In genomic region chr20:25622450-25623224, GRCh38 we compare ENCODE assay signal across 8 cellular contexts. TPM values are rescaled to one million over a fixed set of nuclear protein-coding genes. Genes with fewer than 3 reads are reported as not detected.
DNase-seq lines count a peak whose midpoint lies in the region; TF ChIP-seq lines count a peak whose summit lies in the region.

No MANE protein-coding gene starts in this region.

- H3K27me3 Mint-ChIP-seq in brain (peaks cover 3% of the 10 kb centered on the region), mesothelial cell of epicardium (ENCODE audit: low read depth) (no peaks in the 10 kb centered on the region)

- TSS peak; percentile 32 for BruUV-seq in A673 (replicated peaks; lab: Mats Ljungman, UMichigan)

- H3K4me3 ChIP-seq in A673 (ENCODE audit: low read depth, low read length, poor library complexity, severe bottlenecking) (peak overlapping the region; percentile 98), HFF-Myc (replicated peaks; ENCODE audit: low read depth, low read length) (peak overlapping the region; percentile 91)

- CTCF ChIA-PET in A673 (lab: Charles Lee): no interaction called here

- H3K36me3 ChIP-seq in A673 (ENCODE audit: insufficient read depth, low read length, poor library complexity, severe bottlenecking): peaks cover 8% of the 10 kb centered on the region

- H3K27ac Mint-ChIP-seq in brain: peak overlapping the region; percentile 57 to 99 (median 87)
- H3K27ac Mint-ChIP-seq in mesothelial cell of epicardium: peak overlapping the region; percentile 97

- H3K27me3 ChIP-seq in A673 (replicated peaks; ENCODE audit: insufficient read depth, low read depth, low read length, poor library complexity): no peaks in the 10 kb centered on the region

- peaks cover 8% of the 10 kb centered on the region for H3K4me1 ChIP-seq in A673 (ENCODE audit: insufficient read depth, low read length, poor library complexity, severe bottlenecking)

- DNase-seq in A673 (ENCODE audit: low spot score) (peak; percentile 15), HFF-Myc (ENCODE audit: extremely low read depth, low read depth) (no peak), mesothelial cell of epicardium (ENCODE audit: low spot score in 2 of 2, unreplicated experiment in 2 of 2) (no peak), germinal center (ENCODE audit: low spot score) (no peak), SK-N-DZ (ENCODE audit: low spot score) (no peak), NCI-H2227 (lab: John Stamatoyannopoulos, UW; ENCODE audit: unreplicated experiment) (no peak), HUDEP-2 (lab: John Stamatoyannopoulos, UW; ENCODE audit: unreplicated experiment in 76 of 76) (no peak)

- POLR2A ChIA-PET in A673 (lab: Charles Lee; ENCODE audit: low non-redundant PET): no interaction called here

- H3K36me3 Mint-ChIP-seq in brain (peaks cover 22% of the 10 kb centered on the region), mesothelial cell of epicardium (no peaks in the 10 kb centered on the region)

- TF ChIP-seq CTCF in A673 (conservative IDR thresholded peaks at IDR 0.05; ENCODE audit: low read depth, low read length) (no peak), HFF-Myc (IDR thresholded peaks at IDR 0.05; ENCODE audit: low read depth, low read length, missing control alignments) (no peak), brain (conservative IDR thresholded peaks at IDR 0.05) (no peak), mesothelial cell of epicardium (IDR thresholded peaks at IDR 0.05; ENCODE audit: unreplicated experiment) (no peak)

- H3K9me3 Mint-ChIP-seq in brain (peaks cover 0 to 7% (median 3%) of the 10 kb centered on the region in 5 experiments), mesothelial cell of epicardium (no peaks in the 10 kb centered on the region)

- H3K4me1 Mint-ChIP-seq in brain (peaks cover 38% of the 10 kb centered on the region), mesothelial cell of epicardium (peaks cover 35% of the 10 kb centered on the region)

- H3K4me3 Mint-ChIP-seq in brain (peak overlapping the region; percentile 87 to 94 (median 90)), mesothelial cell of epicardium (peak overlapping the region; percentile 75)

- H3K9me3 ChIP-seq in A673 (ENCODE audit: low read depth, low read length, poor library complexity, severe bottlenecking): no peaks in the 10 kb centered on the region

- intact Hi-C loops in A673 (cut with micrococcal nuclease; ENCODE audit: unreplicated experiment): no loop called here

- peak overlapping the region; percentile 93 for H3K27ac ChIP-seq in A673 (ENCODE audit: low read depth, low read length, poor library complexity, severe bottlenecking)

RNA-seq across cellular contexts. Expression of gene NANP, which starts 1.2 kb away (rescaled TPM):
- total RNA-seq in A673 (2021): 13.6 and 15.9 TPM in 2 replicates
- polyA plus RNA-seq in brain (ENCODE audit: insufficient read depth, low read depth, low replicate concordance): 2.0 TPM
- 6.3 to 6.7 TPM (median 6.5 TPM) in 3 replicates for total RNA-seq in mesothelial cell of epicardium
- 11.9 and 12.9 TPM in 2 replicates for polyA plus RNA-seq in SK-N-DZ (2014; cell fraction: cytosol; rRNA removed)
- 6.5 and 7.7 TPM in 2 replicates for polyA plus RNA-seq in SK-N-DZ (2014; cell fraction: nucleus; rRNA removed)

RNA-seq across cellular contexts. Expression of gene NINL, which starts 37.3 kb away (rescaled TPM):
- total RNA-seq in A673 (2021) (31.5 and 36.8 TPM in 2 replicates), mesothelial cell of epicardium (79.4 to 85.9 TPM (median 83.5 TPM) in 3 replicates)
- polyA plus RNA-seq in brain (ENCODE audit: insufficient read depth, low read depth, low replicate concordance): 7.2 TPM
- 46.9 and 49.1 TPM in 2 replicates for polyA plus RNA-seq in SK-N-DZ (2014; cell fraction: cytosol; rRNA removed)
- 137 TPM in 2 replicates for polyA plus RNA-seq in SK-N-DZ (2014; cell fraction: nucleus; rRNA removed)
